19 cellular contexts compared by ENCODE assay signal in genomic region chr13:33446821-33447481, GRCh38.
DNase-seq lines count a peak whose midpoint lies in the region; ATAC-seq and TF ChIP-seq lines count a peak whose summit lies in the region.
"Had no signal": no experiment of that assay in that cellular context is flagged by ENCODE, and none has a peak within 500 bp of the region (broad histone marks: within the 10 kb centered on the region; RNA-seq: fewer than 3 reads in every experiment).

No MANE protein-coding gene starts in this region.

- DNase-seq in AG09319 (ENCODE audit: extremely low read depth, low read depth) (peak; percentile 84), NCI-H1694 (lab: John Stamatoyannopoulos, UW) (peak; percentile 84), dorsolateral prefrontal cortex (no peak), mesenchymal stem cell (no peak), T-helper 17 cell (no peak), heart left ventricle (no peak), GM23338 (ENCODE audit: low spot score) (no peak)
- DNase-seq: activated CD4-positive, alpha-beta memory T cell treated with anti-CD3 and anti-CD28 coated beads for 36 hours; amniotic stem cell; DND-41; KBM-7; NCI-H1417 treated with DMSO at 0.1 percent for 48 hours; NCI-H524; stimulated activated naive CD8-positive, alpha-beta T cell treated with anti-CD3 and anti-CD28 coated beads, Interleukin-15, Interleukin-2, amounts not matched to agents 100 U/mL and 50 U/mL, for 24 hours had no signal

- peak overlapping the region in 1 of 2 experiments; percentile 98 for H2BK12ac ChIP-seq in mesenchymal stem cell (ENCODE audit: low read length in 2 of 2)

- no peak overlapping the region for H2BK5ac ChIP-seq in mesenchymal stem cell (ENCODE audit: low read depth, low read length, poor library complexity, severe bottlenecking)

- H3K4me1 ChIP-seq in mesenchymal stem cell (ENCODE audit: control insufficient read depth, insufficient read depth, low read depth, low read length): no peaks in the 10 kb centered on the region
- no peaks in the 10 kb centered on the region for H3K4me1 ChIP-seq in heart left ventricle
- no peaks in the 10 kb centered on the region for H3K4me1 ChIP-seq in GM23338 (ENCODE audit: insufficient read depth)

- H3K27me3 ChIP-seq in dorsolateral prefrontal cortex (no peaks in the 10 kb centered on the region), mesenchymal stem cell (ENCODE audit: control insufficient read depth in 1 of 2, insufficient read depth in 1 of 2, low read length in 2 of 2) (no peaks in the 10 kb centered on the region), heart left ventricle (no peaks in the 10 kb centered on the region), GM23338 (ENCODE audit: insufficient read depth) (no peaks in the 10 kb centered on the region)

- H3K9me3 ChIP-seq in mesenchymal stem cell (ENCODE audit: control insufficient read depth, low read length) (no peaks in the 10 kb centered on the region), T-helper 17 cell (ENCODE audit: control insufficient read depth, low read length, poor library complexity, severe bottlenecking) (no peaks in the 10 kb centered on the region), heart left ventricle (no peaks in the 10 kb centered on the region)

- no peak for TF ChIP-seq POLR2A in heart left ventricle (IDR thresholded peaks at IDR 0.05)

- H3K27me3 Mint-ChIP-seq in T-helper 17 cell: no peaks in the 10 kb centered on the region
- peaks cover under 1% of the 10 kb centered on the region for H3K27me3 Mint-ChIP-seq in GM23338 (ENCODE audit: insufficient read depth, low read depth, poor library complexity)

- no peak overlapping the region for H2BK15ac ChIP-seq in mesenchymal stem cell (ENCODE audit: low read depth, poor library complexity, severe bottlenecking)

- H3K4me2 ChIP-seq in mesenchymal stem cell (ENCODE audit: low read length, poor library complexity, severe bottlenecking): no peak overlapping the region
- no peak overlapping the region for H3K4me2 ChIP-seq in GM23338

- no peak overlapping the region for H3K4ac ChIP-seq in mesenchymal stem cell (ENCODE audit: low read depth in 1 of 2, low read length in 2 of 2)

- intact Hi-C loops in dorsolateral prefrontal cortex (cut with DNase I): no loop called here
- intact Hi-C loops in heart left ventricle (cut with DNase I): no loop called here

- H3K9ac ChIP-seq in mesenchymal stem cell (ENCODE audit: low read length): no peak overlapping the region

- H3K4me3 Mint-ChIP-seq in T-helper 17 cell (no peak overlapping the region), GM23338 (no peak overlapping the region)
- H3K4me3 Mint-ChIP-seq: activated CD4-positive, alpha-beta memory T cell treated with anti-CD3 and anti-CD28 coated beads for 36 hours; B cell; mesothelial cell of epicardium had no signal

- no peak overlapping the region for H3K27ac Mint-ChIP-seq in T-helper 17 cell
- no peak overlapping the region for H3K27ac Mint-ChIP-seq in GM23338
- H3K27ac Mint-ChIP-seq: activated CD4-positive, alpha-beta memory T cell treated with anti-CD3 and anti-CD28 coated beads for 36 hours; B cell; mesothelial cell of epicardium had no signal

- no peaks in the 10 kb centered on the region for H3K79me2 ChIP-seq in GM23338 (replicated peaks; ENCODE audit: insufficient read depth)

- H3K9me2 ChIP-seq in GM23338 (ENCODE audit: insufficient read depth): no peaks in the 10 kb centered on the region

- ATAC-seq in GM19452 (IDR thresholded peaks at IDR 0.05; ENCODE audit: unreplicated experiment) (no peak), T-helper 17 cell (no peak), heart left ventricle (no peak), GM23338 (no peak)
- ATAC-seq: HCT116; stimulated activated naive CD8-positive, alpha-beta T cell treated with anti-CD3 and anti-CD28 coated beads, Interleukin-15, Interleukin-2, amounts not matched to agents 100 U/mL and 50 U/mL, for 24 hours had no signal

- TF ChIP-seq CTCF in AG09319 (IDR thresholded peaks at IDR 0.05; ENCODE audit: low read depth, low read length) (no peak), dorsolateral prefrontal cortex (IDR thresholded peaks at IDR 0.05 in 54 of 56, conservative IDR thresholded peaks at IDR 0.05 in 2 of 56; ENCODE audit: low read depth in 1 of 56, partially characterized antibody in 56 of 56) (no peak), heart left ventricle (IDR thresholded peaks at IDR 0.05) (no peak), GM23338 (conservative IDR thresholded peaks at IDR 0.05; ENCODE audit: low read depth in 2 of 2) (no peak)

- H3K4me3 ChIP-seq in dorsolateral prefrontal cortex (peak overlapping the region in 1 of 59 donors; percentile 11), mesenchymal stem cell (ENCODE audit: insufficient read depth in 1 of 2, low read depth in 1 of 2, low read length in 2 of 2) (no peak overlapping the region), heart left ventricle (no peak overlapping the region), GM23338 (no peak overlapping the region)
- H3K4me3 ChIP-seq: coronary artery had no signal

- H4K91ac ChIP-seq in mesenchymal stem cell (ENCODE audit: low read length): no peak overlapping the region

- H3K36me3 Mint-ChIP-seq in T-helper 17 cell (ENCODE audit: low read depth): no peaks in the 10 kb centered on the region
- H3K36me3 Mint-ChIP-seq in GM23338 (ENCODE audit: low read depth): no peaks in the 10 kb centered on the region
- H3K36me3 Mint-ChIP-seq: activated CD4-positive, alpha-beta memory T cell treated with anti-CD3 and anti-CD28 coated beads for 36 hours; mesothelial cell of epicardium had no signal

- no peaks in the 10 kb centered on the region for H3K79me1 ChIP-seq in mesenchymal stem cell (replicated peaks; ENCODE audit: low read length, poor library complexity, severe bottlenecking)

- H3K27ac ChIP-seq in dorsolateral prefrontal cortex (peak overlapping the region in 34 of 59 donors; percentile 10 to 76 (median 32)), mesenchymal stem cell (ENCODE audit: low read length, poor library complexity, severe bottlenecking) (no peak overlapping the region), heart left ventricle (peak overlapping the region in 3 of 12 donors; percentile 16 to 50 (median 25)), GM23338 (ENCODE audit: low read depth) (no peak overlapping the region)
- H3K27ac ChIP-seq: coronary artery had no signal

- H4K8ac ChIP-seq in mesenchymal stem cell (ENCODE audit: low read length): peak overlapping the region; percentile 19

- peak overlapping the region; percentile 45 to 61 for H3K18ac ChIP-seq in mesenchymal stem cell (ENCODE audit: low read depth in 1 of 2, low read length in 2 of 2)

- no peaks in the 10 kb centered on the region for H3F3A ChIP-seq in GM23338 (replicated peaks; ENCODE audit: low read depth)

- no peaks in the 10 kb centered on the region for H3K4me1 Mint-ChIP-seq in T-helper 17 cell
- H3K4me1 Mint-ChIP-seq in GM23338: no peaks in the 10 kb centered on the region
- H3K4me1 Mint-ChIP-seq: B cell had no signal

- 88% methylated on average over 4 of the region's 4 CpGs for WGBS in mesenchymal stem cell
- WGBS in heart left ventricle, 4 donors: 77 to 85% (median 81%) methylated on average over 4 of the region's 4 CpGs

- no peak overlapping the region for H2AK5ac ChIP-seq in mesenchymal stem cell (ENCODE audit: low read length, severe bottlenecking)

- H2BK120ac ChIP-seq in mesenchymal stem cell (ENCODE audit: low read depth, low read length): no peak overlapping the region

- H3K36me3 ChIP-seq in mesenchymal stem cell (ENCODE audit: control insufficient read depth in 1 of 2, insufficient read depth in 2 of 2, low read depth in 1 of 2, low read length in 2 of 2) (no peaks in the 10 kb centered on the region), heart left ventricle (no peaks in the 10 kb centered on the region), GM23338 (ENCODE audit: insufficient read depth) (no peaks in the 10 kb centered on the region)

- H3K14ac ChIP-seq in mesenchymal stem cell (ENCODE audit: low read length in 2 of 2): peak overlapping the region in 1 of 2 experiments; percentile 77

- H3K23ac ChIP-seq in mesenchymal stem cell (ENCODE audit: low read length in 2 of 2): no peak overlapping the region

- no peaks in the 10 kb centered on the region for H4K20me1 ChIP-seq in GM23338 (replicated peaks; ENCODE audit: insufficient read depth)

- no peaks in the 10 kb centered on the region; the same call in 2 of the 3 replicates for H3K9me3 Mint-ChIP-seq in GM23338
- H3K9me3 Mint-ChIP-seq: activated CD4-positive, alpha-beta memory T cell treated with anti-CD3 and anti-CD28 coated beads for 36 hours had no signal

- H2AFZ ChIP-seq in mesenchymal stem cell (ENCODE audit: low read depth, low read length) (no peak overlapping the region), GM23338 (no peak overlapping the region)

TF ChIP-seq in GM23338, 12 proteins besides CTCF, POLR2A, EP300 and RAD21 (continues in another document):
- TF ChIP-seq EZH2 (IDR thresholded peaks at IDR 0.05; ENCODE audit: low read depth, unreplicated experiment) (no peak), JUNB (IDR thresholded peaks at IDR 0.05; ENCODE audit: unreplicated experiment) (no peak), CREB1 (CRISPR knock-in tag; IDR thresholded peaks at IDR 0.05; ENCODE audit: low read depth) (no peak), NANOG (IDR thresholded peaks at IDR 0.05; ENCODE audit: borderline replicate concordance) (no peak), ZNF114 (CRISPR knock-in tag; IDR thresholded peaks at IDR 0.05) (no peak)

Comparison
In these comparisons a context has a peak if more than half of its experiments do, and no peak if none do; other contexts are left out.
1. DNase-seq: peak in AG09319 (single experiment) and NCI-H1694 (single experiment); none in dorsolateral prefrontal cortex (0 of 10), mesenchymal stem cell (single experiment), T-helper 17 cell (0 of 3), heart left ventricle (0 of 5) and GM23338 (single experiment).
2. H3K27ac ChIP-seq: peak in dorsolateral prefrontal cortex (34 of 59); none in mesenchymal stem cell (single experiment) and GM23338 (single experiment).